Comparison of ENCODE assay signal across 21 cellular contexts in genomic region chr6:152426276-152426675, GRCh38.
DNase-seq lines count a peak whose midpoint lies in the region; ATAC-seq and TF ChIP-seq lines count a peak whose summit lies in the region.
"Had no signal": no experiment of that assay in that cellular context is flagged by ENCODE, and none has a peak within 500 bp of the region (broad histone marks: within the 10 kb centered on the region; RNA-seq: fewer than 3 reads in every experiment).

No MANE protein-coding gene starts in this region.

- 86 to 87% methylated on average over 3 to 6 of the region's 6 CpGs for WGBS in gastroesophageal sphincter (ENCODE audit: low coverage in 1 of 2), 2 donors
- WGBS in thyroid gland, 2 donors, result 88 to 89% methylated on average over 6 of the region's 6 CpGs

- intact Hi-C loops in thyroid gland (cut with DNase I), result no loop called here

- H3K27me3 ChIP-seq in gastroesophageal sphincter (no peaks in the 10 kb centered on the region), thyroid gland (no peaks in the 10 kb centered on the region)
- H3K27me3 ChIP-seq: BLaER1 treated with 17β-estradiol and CSF1 and Interleukin-3, amounts not matched to agents 10 nM and 100 nM; MG63 had no signal

- no peaks in the 10 kb centered on the region for H3K36me3 ChIP-seq in gastroesophageal sphincter
- no peaks in the 10 kb centered on the region for H3K36me3 ChIP-seq in thyroid gland
- H3K36me3 ChIP-seq: BLaER1 treated with 17β-estradiol and CSF1 and Interleukin-3, amounts not matched to agents 10 nM and 100 nM; MG63; SJSA1 had no signal

- H3K9me3 ChIP-seq in gastroesophageal sphincter, result no peaks in the 10 kb centered on the region
- H3K9me3 ChIP-seq in thyroid gland, result no peaks in the 10 kb centered on the region
- H3K9me3 ChIP-seq: MG63, SJSA1 had no signal

- ATAC-seq in gastroesophageal sphincter (peak; percentile 19), HG03108 (IDR thresholded peaks at IDR 0.05; ENCODE audit: unreplicated experiment) (no peak), HG03097 (IDR thresholded peaks at IDR 0.05; ENCODE audit: low FRiP score, unreplicated experiment) (no peak)

- H3K4me3 ChIP-seq in gastroesophageal sphincter (no peak overlapping the region), thyroid gland (replicated peaks in 1 of 3) (no peak overlapping the region)
- H3K4me3 ChIP-seq: BLaER1 treated with 17β-estradiol and CSF1 and Interleukin-3, amounts not matched to agents 10 nM and 100 nM; MG63; SJSA1 had no signal

- TF ChIP-seq EP300 in gastroesophageal sphincter (IDR thresholded peaks at IDR 0.05), result no peak

- no peak overlapping the region for H3K27ac ChIP-seq in gastroesophageal sphincter
- H3K27ac ChIP-seq in thyroid gland, result peak overlapping the region; percentile 25 to 71 (median 63)
- H3K27ac ChIP-seq: BLaER1 treated with 17β-estradiol and CSF1 and Interleukin-3, amounts not matched to agents 10 nM and 100 nM; SJSA1 had no signal

- in situ Hi-C loops in ACHN (cut with HindIII; ENCODE audit: low pct_ligation_motif_present, low pct_unique_long_range_greater_than_20kb, low sequenced_read_pairs), result no loop called here

- DNase-seq in ACHN, result peak; percentile 77
- DNase-seq in OCI-M1 (lab: John Stamatoyannopoulos, UW), result peak; percentile 18
- DNase-seq in thyroid gland, result no peak
- DNase-seq in T-helper 1 cell, result no peak
- DNase-seq: AML-193; CD4-positive, alpha-beta T cell; KBM-7; MG63; NCI-H1105 treated with DMSO at 0.1 percent for 48 hours; NCI-H146; NCI-H1930; NCI-H2107; NCI-H524; NCI-H774; Right ventricle myocardium superior; RPMI8226 had no signal

- peaks cover 0 to 10% (median 0%) of the 10 kb centered on the region in 3 donors for H3K4me1 ChIP-seq in gastroesophageal sphincter
- H3K4me1 ChIP-seq in thyroid gland, result peaks cover 13 to 14% of the 10 kb centered on the region in 2 donors
- H3K4me1 ChIP-seq: SJSA1 had no signal

- TF ChIP-seq POLR2A in gastroesophageal sphincter (IDR thresholded peaks at IDR 0.05) (no peak), thyroid gland (IDR thresholded peaks at IDR 0.05) (no peak)

- TF ChIP-seq CTCF in gastroesophageal sphincter (IDR thresholded peaks at IDR 0.05) (no peak), thyroid gland (IDR thresholded peaks at IDR 0.05) (no peak)

Comparison
In these comparisons a context has a peak if more than half of its experiments do, and no peak if none do; other contexts are left out.
1. DNase-seq: peak in ACHN (single experiment) and OCI-M1 (single experiment); none in thyroid gland (0 of 2) and T-helper 1 cell (0 of 5).
2. H3K27ac ChIP-seq: peak in thyroid gland (3 of 3); none in gastroesophageal sphincter (0 of 4).